Comparison of ENCODE assay signal across 13 cellular contexts in the genomic region with DNA sequence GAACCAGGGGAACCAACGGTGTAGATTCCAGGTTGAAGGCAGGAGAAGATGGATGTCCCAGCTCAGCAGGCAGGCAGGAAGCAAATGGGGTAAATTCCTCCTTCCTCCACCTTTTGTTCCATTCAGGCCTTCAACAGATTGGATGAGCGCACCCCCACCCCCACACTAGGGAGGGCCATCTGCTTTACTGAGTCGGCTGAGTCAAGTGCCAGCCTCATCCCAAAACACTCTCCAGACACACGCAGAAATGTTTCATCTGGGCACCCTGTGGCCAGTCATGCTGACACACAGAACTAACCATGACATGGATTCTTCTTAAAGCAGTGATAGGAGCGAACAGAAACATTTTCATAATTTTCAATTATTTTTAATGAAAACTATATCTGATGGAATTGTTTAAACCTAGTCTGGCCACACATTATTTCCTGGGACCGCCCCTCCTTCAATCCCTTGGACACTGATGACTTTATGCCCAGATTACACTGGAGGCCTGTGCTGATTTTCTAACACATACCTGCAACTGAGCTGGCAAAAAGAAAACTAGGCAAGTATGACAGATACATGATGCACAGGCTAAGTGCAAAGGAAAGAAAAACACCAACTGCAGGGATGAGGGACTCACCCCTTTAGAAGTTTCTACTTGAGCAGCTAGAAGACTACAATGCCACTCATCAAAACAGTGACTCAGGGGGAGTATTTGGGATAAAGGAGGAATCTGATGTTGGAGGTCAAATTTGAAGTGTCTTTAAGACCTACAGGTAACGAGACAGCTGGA.
DNase-seq lines count a peak whose midpoint lies in the region; ATAC-seq, FAIRE-seq and TF ChIP-seq lines count a peak whose summit lies in the region.
"Had no signal": no experiment of that assay in that cellular context is flagged by ENCODE, and none has a peak within 500 bp of the region (broad histone marks: within the 10 kb centered on the region; RNA-seq: fewer than 3 reads in every experiment).

No MANE protein-coding gene starts in this region.

- TF ChIP-seq CTCF in BE2C (IDR thresholded peaks at IDR 0.05; ENCODE audit: low read depth, low read length) (no peak), bronchial epithelial cell (IDR thresholded peaks at IDR 0.05; ENCODE audit: insufficient read depth, low read length, severe bottlenecking) (no peak)

- no peak for ATAC-seq in HG03280 (IDR thresholded peaks at IDR 0.05; ENCODE audit: unreplicated experiment)
- ATAC-seq in GM19324 (IDR thresholded peaks at IDR 0.05; ENCODE audit: low FRiP score, unreplicated experiment), result no peak

- peaks cover 4% of the 10 kb centered on the region; the same call in 1 of the 2 replicates for H3K4me1 ChIP-seq in BE2C
- H3K4me1 ChIP-seq: pancreas had no signal

- peak; percentile 55 for DNase-seq in BE2C
- DNase-seq in LHCN-M2 (ENCODE audit: low read depth), result peak; percentile 92
- DNase-seq in bronchial epithelial cell (ENCODE audit: low read depth), result peak; percentile 26
- peak; percentile 74 for DNase-seq in myocyte (ENCODE audit: low read depth)
- no peak for DNase-seq in stimulated activated CD4-positive, alpha-beta T cell treated with anti-CD3 and anti-CD28 coated beads, Interleukin-12 subunit alpha, Interleukin-12 subunit beta, amount 100 ng/mL, for 4 hours
- DNase-seq in stimulated activated naive CD4-positive, alpha-beta T cell treated with Interleukin-2 at 50 U/mL for 16 hours (lab: John Stamatoyannopoulos, UW), result no peak
- DNase-seq: activated CD4-positive, alpha-beta T cell treated with anti-CD3 and anti-CD28 coated beads, Interleukin-2, amount 50 U/mL, for 4 hours; aorta; DMS79; NCI-H1105; pancreas had no signal

- H3K4me3 ChIP-seq in BE2C (ENCODE audit: low read depth, low read length) (no peak overlapping the region), bronchial epithelial cell (ENCODE audit: low read depth, low read length) (no peak overlapping the region)
- H3K4me3 ChIP-seq: pancreas had no signal

- no peaks in the 10 kb centered on the region for H3K9me3 ChIP-seq in BE2C
- H3K9me3 ChIP-seq: pancreas had no signal

- H3K27me3 ChIP-seq in BE2C (no peaks in the 10 kb centered on the region), bronchial epithelial cell (ENCODE audit: control insufficient read depth, insufficient read depth, low read length) (no peaks in the 10 kb centered on the region)
- H3K27me3 ChIP-seq: pancreas had no signal

- no peak for FAIRE-seq in bronchial epithelial cell (lab: Jason Lieb, UNC)
- FAIRE-seq: pancreas had no signal

- H3K36me3 ChIP-seq in BE2C, result no peaks in the 10 kb centered on the region
- peaks cover 2% of the 10 kb centered on the region for H3K36me3 ChIP-seq in bronchial epithelial cell (ENCODE audit: control insufficient read depth, insufficient read depth, low read length)

Comparison
In these comparisons a context has a peak if more than half of its experiments do, and no peak if none do; other contexts are left out.
1. DNase-seq: peak in BE2C (single experiment), LHCN-M2 (single experiment), bronchial epithelial cell (single experiment) and myocyte (single experiment); none in stimulated activated CD4-positive, alpha-beta T cell treated with anti-CD3 and anti-CD28 coated beads, Interleukin-12 subunit alpha, Interleukin-12 subunit beta, amount 100 ng/mL, for 4 hours (single experiment) and stimulated activated naive CD4-positive, alpha-beta T cell treated with Interleukin-2 at 50 U/mL for 16 hours (single experiment).